8 cellular contexts compared by ENCODE assay signal in genomic region chr9:78369644-78370219, GRCh38.
A peak's percentile ranks its signal among the peaks of the same experiment; 100 is the strongest.
DNase-seq lines count a peak whose midpoint lies in the region; ATAC-seq and TF ChIP-seq lines count a peak whose summit lies in the region.

No MANE protein-coding gene starts in this region.

- TF ChIP-seq CTCF in GM06990 (IDR thresholded peaks at IDR 0.05; ENCODE audit: insufficient read depth, low read length, poor library complexity, severe bottlenecking): peak; percentile 85
- TF ChIP-seq CTCF in HFF-Myc (IDR thresholded peaks at IDR 0.05; ENCODE audit: low read depth, low read length, missing control alignments): peak; percentile 97
- peak; percentile 89 for TF ChIP-seq CTCF in WI38 (IDR thresholded peaks at IDR 0.05; ENCODE audit: low read depth, low read length)

- no peak overlapping the region for H3K4me3 ChIP-seq in GM06990 (replicated peaks; ENCODE audit: low read depth, low read length)
- H3K4me3 ChIP-seq in HFF-Myc (replicated peaks; ENCODE audit: low read depth, low read length): no peak overlapping the region
- no peak overlapping the region for H3K4me3 ChIP-seq in WI38 (ENCODE audit: low read depth, low read length)

- no peaks in the 10 kb centered on the region for H3K27me3 ChIP-seq in GM06990 (replicated peaks; ENCODE audit: control insufficient read depth, insufficient read depth, low read length)

- no peaks in the 10 kb centered on the region for H3K36me3 ChIP-seq in GM06990 (ENCODE audit: control insufficient read depth, insufficient read depth, low read length)

- DNase-seq in GM06990 (ENCODE audit: extremely low read depth, insufficient read length): no peak
- DNase-seq in HFF-Myc (ENCODE audit: extremely low read depth, low read depth): peak; percentile 50
- DNase-seq in NCI-H2029 (lab: John Stamatoyannopoulos, UW): peak; percentile 61
- peak; percentile 29 for DNase-seq in central memory CD4-positive, alpha-beta T cell
- peak; percentile 55 for DNase-seq in kidney glomerular epithelial cell (lab: John Stamatoyannopoulos, UW)
- peak; percentile 56 for DNase-seq in stimulated activated CD4-positive, alpha-beta T cell treated with anti-CD3 and anti-CD28 coated beads, Interleukin-4, amount 100 ng/mL, for 1 hour

- no peak for ATAC-seq in HG03095 (IDR thresholded peaks at IDR 0.05; ENCODE audit: unreplicated experiment)
